In the genomic region with DNA sequence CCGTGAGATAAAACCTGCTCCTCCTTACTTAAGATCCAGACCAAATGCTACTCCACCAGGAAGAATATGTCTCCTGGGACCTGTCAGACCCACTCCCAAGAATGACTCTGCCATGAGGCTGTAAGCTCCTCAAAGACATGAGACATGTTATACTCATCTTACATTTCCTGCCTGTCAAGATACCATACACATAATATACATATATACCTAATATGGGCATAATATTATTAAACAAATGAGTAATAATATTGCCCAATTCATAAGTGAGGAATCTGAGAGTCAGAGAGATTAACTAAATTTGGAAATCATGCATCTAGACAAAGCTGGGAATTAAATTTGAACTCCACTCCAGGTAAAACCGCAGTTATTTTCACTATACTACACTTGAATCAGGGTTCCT, we compare ENCODE assay signal across 15 cellular contexts.
"Had no signal": no experiment of that assay in that cellular context is flagged by ENCODE, and none has a peak within 500 bp of the region (broad histone marks: within the 10 kb centered on the region; RNA-seq: fewer than 3 reads in every experiment).

No MANE protein-coding gene starts in this region.

- ATAC-seq: right lobe of liver, upper lobe of right lung had no signal

- H3K4me3 ChIP-seq: prostate gland, right lobe of liver, suprapubic skin, upper lobe of right lung had no signal

- H3K27ac ChIP-seq: prostate gland, right lobe of liver, suprapubic skin, upper lobe of right lung had no signal

- H3K27me3 ChIP-seq: right lobe of liver, suprapubic skin, upper lobe of right lung had no signal

- H3K4me1 ChIP-seq: prostate gland, right lobe of liver, suprapubic skin, upper lobe of right lung had no signal

- H3K9me3 ChIP-seq: prostate gland, right lobe of liver, suprapubic skin, upper lobe of right lung had no signal

- DNase-seq: activated CD4-positive, alpha-beta T cell treated with anti-CD3 and anti-CD28 coated beads, Interleukin-2, amount 10 ng/mL, durations not matched to agents 7 days and 5 days; activated CD8-positive, alpha-beta memory T cell treated with anti-CD3 and anti-CD28 coated beads, Interleukin-2, amount 50 U/mL, for 48 hours; activated gamma-delta T cell treated with Interleukin-2 at 50 U/mL for 16 hours; activated naive CD8-positive, alpha-beta T cell treated with anti-CD3 and anti-CD28 coated beads for 36 hours; cerebellar nuclear complex; erythroblast; foreskin fibroblast; glutamatergic neuron; hypothalamus; kidney glomerular epithelial cell; nucleus accumbens; right lobe of liver; upper lobe of right lung had no signal

- H3K36me3 ChIP-seq: prostate gland, right lobe of liver, suprapubic skin, upper lobe of right lung had no signal
